ENCODE assay signal across 17 cellular contexts in the genomic region with DNA sequence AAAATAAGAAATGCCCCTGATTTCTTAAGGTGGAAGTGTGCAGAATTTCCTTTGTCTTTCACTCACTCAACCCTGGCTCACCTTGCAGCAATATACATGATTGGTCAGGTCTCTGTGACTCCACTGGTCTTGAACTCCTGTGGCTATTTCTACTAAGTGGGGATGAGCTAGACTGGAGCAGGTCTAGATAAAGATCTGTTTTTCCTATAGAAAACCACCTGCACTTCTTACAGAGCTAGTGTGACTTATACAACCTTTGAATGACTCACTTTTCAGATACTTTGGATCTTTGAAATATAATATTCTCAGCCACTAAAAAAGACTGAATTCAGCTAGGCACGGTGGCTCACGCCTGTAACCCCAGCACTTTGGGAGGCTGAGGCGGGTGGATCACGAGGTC.
DNase-seq lines count a peak whose midpoint lies in the region; ATAC-seq, FAIRE-seq and TF ChIP-seq lines count a peak whose summit lies in the region.
"Had no signal": no experiment of that assay in that cellular context is flagged by ENCODE, and none has a peak within 500 bp of the region (broad histone marks: within the 10 kb centered on the region; RNA-seq: fewer than 3 reads in every experiment).

No MANE protein-coding gene starts in this region.

- H3K36me3 Mint-ChIP-seq in activated naive CD8-positive, alpha-beta T cell treated with anti-CD3 and anti-CD28 coated beads, Interleukin-2, amount 50 U/mL, for 24 hours (ENCODE audit: low read depth), result no peaks in the 10 kb centered on the region
- no peaks in the 10 kb centered on the region for H3K36me3 Mint-ChIP-seq in activated naive CD8-positive, alpha-beta T cell treated with anti-CD3 and anti-CD28 coated beads for 36 hours
- no peaks in the 10 kb centered on the region for H3K36me3 Mint-ChIP-seq in stimulated activated naive B cell treated with anti-CD40 and anti-IgM and Interleukin-4, amounts not matched to agents 10 μg/mL and 1 μg/mL and 100 μg/mL, for 72 hours
- H3K36me3 Mint-ChIP-seq: CD8-positive, alpha-beta memory T cell had no signal

- BruUV-seq in OCI-LY7 (replicated peaks; lab: Mats Ljungman, UMichigan), result no TSS peak

- no peaks in the 10 kb centered on the region for H3K36me3 ChIP-seq in OCI-LY7 (ENCODE audit: insufficient read depth, low read length)
- H3K36me3 ChIP-seq in bronchial epithelial cell (ENCODE audit: control insufficient read depth, insufficient read depth, low read length), result no peaks in the 10 kb centered on the region
- H3K36me3 ChIP-seq: BLaER1 had no signal

- H2AFZ ChIP-seq in OCI-LY7 (ENCODE audit: low read length), result no peak overlapping the region

- no peak overlapping the region for H3K27ac ChIP-seq in OCI-LY7 (ENCODE audit: low read depth, low read length, poor library complexity, severe bottlenecking)
- H3K27ac ChIP-seq: BLaER1 had no signal

- no peaks in the 10 kb centered on the region for H3K79me2 ChIP-seq in OCI-LY7 (ENCODE audit: insufficient read depth, low read depth, low read length)

- no peak for FAIRE-seq in bronchial epithelial cell (lab: Jason Lieb, UNC)
- FAIRE-seq: GM12878, HepG2, HTR-8/SVneo had no signal

- H3K4me1 Mint-ChIP-seq in activated naive CD8-positive, alpha-beta T cell treated with anti-CD3 and anti-CD28 coated beads, Interleukin-2, amount 50 U/mL, for 24 hours, result no peaks in the 10 kb centered on the region
- H3K4me1 Mint-ChIP-seq in activated naive CD8-positive, alpha-beta T cell treated with anti-CD3 and anti-CD28 coated beads for 36 hours, result no peaks in the 10 kb centered on the region
- peaks cover 0 to 2% of the 10 kb centered on the region in 2 donors for H3K4me1 Mint-ChIP-seq in stimulated activated naive B cell treated with anti-CD40 and anti-IgM and Interleukin-4, amounts not matched to agents 10 μg/mL and 1 μg/mL and 100 μg/mL, for 72 hours
- H3K4me1 Mint-ChIP-seq: CD8-positive, alpha-beta memory T cell had no signal

- DNase-seq in activated naive CD8-positive, alpha-beta T cell treated with anti-CD3 and anti-CD28 coated beads, Interleukin-2, amount 50 U/mL, for 24 hours, result no peak
- DNase-seq in activated naive CD8-positive, alpha-beta T cell treated with anti-CD3 and anti-CD28 coated beads for 36 hours, result no peak
- DNase-seq in OCI-LY7 (ENCODE audit: low spot score), result peak; percentile 8
- peak; percentile 29 for DNase-seq in bronchial epithelial cell (ENCODE audit: low read depth)
- DNase-seq in stimulated activated naive B cell treated with anti-CD40 and anti-IgM and Interleukin-4, amounts not matched to agents 10 μg/mL and 1 μg/mL and 100 μg/mL, for 72 hours, result no peak
- DNase-seq in NCI-H146 (lab: John Stamatoyannopoulos, UW), result no peak
- DNase-seq: 8988T; AML-193; Caco-2; CD8-positive, alpha-beta memory T cell; GOT3; H9 had no signal

- peaks cover 34% of the 10 kb centered on the region for H3K27me3 Mint-ChIP-seq in activated naive CD8-positive, alpha-beta T cell treated with anti-CD3 and anti-CD28 coated beads, Interleukin-2, amount 50 U/mL, for 24 hours
- peaks cover 37% of the 10 kb centered on the region for H3K27me3 Mint-ChIP-seq in activated naive CD8-positive, alpha-beta T cell treated with anti-CD3 and anti-CD28 coated beads for 36 hours
- peaks cover 35% of the 10 kb centered on the region in 2 donors for H3K27me3 Mint-ChIP-seq in stimulated activated naive B cell treated with anti-CD40 and anti-IgM and Interleukin-4, amounts not matched to agents 10 μg/mL and 1 μg/mL and 100 μg/mL, for 72 hours

- CTCF ChIA-PET in OCI-LY7 (lab: Charles Lee; ENCODE audit: unreplicated experiment), result interaction anchor here (1.7 kb wide), 1 partner anchor 241 kb away, joined by 4 read pairs; no protein-coding TSS in a partner anchor

- no peaks in the 10 kb centered on the region for H3K9me3 ChIP-seq in OCI-LY7 (ENCODE audit: low read length)
- H3K9me3 ChIP-seq: BLaER1, Caco-2 had no signal

- no peak overlapping the region for H3K27ac Mint-ChIP-seq in activated naive CD8-positive, alpha-beta T cell treated with anti-CD3 and anti-CD28 coated beads, Interleukin-2, amount 50 U/mL, for 24 hours
- no peak overlapping the region for H3K27ac Mint-ChIP-seq in activated naive CD8-positive, alpha-beta T cell treated with anti-CD3 and anti-CD28 coated beads for 36 hours
- H3K27ac Mint-ChIP-seq in stimulated activated naive B cell treated with anti-CD40 and anti-IgM and Interleukin-4, amounts not matched to agents 10 μg/mL and 1 μg/mL and 100 μg/mL, for 72 hours, result no peak overlapping the region
- H3K27ac Mint-ChIP-seq: CD8-positive, alpha-beta memory T cell; H9 had no signal

- no peaks in the 10 kb centered on the region for H4K20me1 ChIP-seq in OCI-LY7 (ENCODE audit: insufficient read depth, low read length)
- H4K20me1 ChIP-seq: BLaER1 had no signal

- TF ChIP-seq CTCF in OCI-LY7 (conservative IDR thresholded peaks at IDR 0.05; ENCODE audit: low read length) (no peak), bronchial epithelial cell (IDR thresholded peaks at IDR 0.05; ENCODE audit: insufficient read depth, low read length, severe bottlenecking) (no peak)

- H3K4me3 ChIP-seq in OCI-LY7 (ENCODE audit: low read depth, low read length, poor library complexity, severe bottlenecking) (no peak overlapping the region), bronchial epithelial cell (ENCODE audit: low read depth, low read length) (no peak overlapping the region)
- H3K4me3 ChIP-seq: BLaER1, GM12878 had no signal

- peaks cover 8% of the 10 kb centered on the region for H3K4me1 ChIP-seq in OCI-LY7 (ENCODE audit: insufficient read depth, low read length, poor library complexity, severe bottlenecking)
- H3K4me1 ChIP-seq: BLaER1, Caco-2 had no signal

- no peak overlapping the region for H3K4me3 Mint-ChIP-seq in activated naive CD8-positive, alpha-beta T cell treated with anti-CD3 and anti-CD28 coated beads, Interleukin-2, amount 50 U/mL, for 24 hours
- no peak overlapping the region for H3K4me3 Mint-ChIP-seq in activated naive CD8-positive, alpha-beta T cell treated with anti-CD3 and anti-CD28 coated beads for 36 hours
- H3K4me3 Mint-ChIP-seq in stimulated activated naive B cell treated with anti-CD40 and anti-IgM and Interleukin-4, amounts not matched to agents 10 μg/mL and 1 μg/mL and 100 μg/mL, for 72 hours, result no peak overlapping the region
- H3K4me3 Mint-ChIP-seq: CD8-positive, alpha-beta memory T cell; H9 had no signal

- no peaks in the 10 kb centered on the region for H3K9me3 Mint-ChIP-seq in activated naive CD8-positive, alpha-beta T cell treated with anti-CD3 and anti-CD28 coated beads, Interleukin-2, amount 50 U/mL, for 24 hours
- no peaks in the 10 kb centered on the region for H3K9me3 Mint-ChIP-seq in activated naive CD8-positive, alpha-beta T cell treated with anti-CD3 and anti-CD28 coated beads for 36 hours
- H3K9me3 Mint-ChIP-seq in stimulated activated naive B cell treated with anti-CD40 and anti-IgM and Interleukin-4, amounts not matched to agents 10 μg/mL and 1 μg/mL and 100 μg/mL, for 72 hours, result no peaks in the 10 kb centered on the region
- H3K9me3 Mint-ChIP-seq: H9 had no signal

- intact Hi-C loops in OCI-LY7 (cut with micrococcal nuclease; ENCODE audit: unreplicated experiment), result loop anchor here (5.0 to 10.0 kb wide), 3 partner anchors 160 to 732 kb away; no protein-coding TSS in a partner anchor

- peak; percentile 49 for ATAC-seq in activated naive CD8-positive, alpha-beta T cell treated with anti-CD3 and anti-CD28 coated beads, Interleukin-2, amount 50 U/mL, for 24 hours
- ATAC-seq in stimulated activated naive B cell treated with anti-CD40 and anti-IgM and Interleukin-4, amounts not matched to agents 10 μg/mL and 1 μg/mL and 100 μg/mL, for 72 hours (replicated peaks), result no peak
- ATAC-seq in GM21786 (IDR thresholded peaks at IDR 0.05; ENCODE audit: unreplicated experiment), result no peak
- ATAC-seq: GM12878, HepG2 had no signal

- peaks cover 2% of the 10 kb centered on the region for H3K27me3 ChIP-seq in bronchial epithelial cell (ENCODE audit: control insufficient read depth, insufficient read depth, low read length)
- H3K27me3 ChIP-seq: BLaER1 had no signal

- POLR2A ChIA-PET in OCI-LY7 (lab: Charles Lee), result interaction anchor here (0.6 to 1.1 kb wide), 5 partner anchors 44 to 534 kb away, joined by 3 to 8 read pairs (median 4); no protein-coding TSS in a partner anchor

- H3K4me2 ChIP-seq in OCI-LY7 (ENCODE audit: low read length), result no peak overlapping the region
- H3K4me2 ChIP-seq: BLaER1 had no signal

- H3K9me2 ChIP-seq in OCI-LY7 (ENCODE audit: insufficient read depth, low read length), result no peaks in the 10 kb centered on the region

Comparison
In these comparisons a context has a peak if more than half of its experiments do, and no peak if none do; other contexts are left out.
1. DNase-seq: peak in OCI-LY7 (single experiment) and bronchial epithelial cell (single experiment); none in activated naive CD8-positive, alpha-beta T cell treated with anti-CD3 and anti-CD28 coated beads, Interleukin-2, amount 50 U/mL, for 24 hours (single experiment), activated naive CD8-positive, alpha-beta T cell treated with anti-CD3 and anti-CD28 coated beads for 36 hours (single experiment), stimulated activated naive B cell treated with anti-CD40 and anti-IgM and Interleukin-4, amounts not matched to agents 10 μg/mL and 1 μg/mL and 100 μg/mL, for 72 hours (single experiment) and NCI-H146 (single experiment).